29 cellular contexts compared by ENCODE assay signal in the genomic region with DNA sequence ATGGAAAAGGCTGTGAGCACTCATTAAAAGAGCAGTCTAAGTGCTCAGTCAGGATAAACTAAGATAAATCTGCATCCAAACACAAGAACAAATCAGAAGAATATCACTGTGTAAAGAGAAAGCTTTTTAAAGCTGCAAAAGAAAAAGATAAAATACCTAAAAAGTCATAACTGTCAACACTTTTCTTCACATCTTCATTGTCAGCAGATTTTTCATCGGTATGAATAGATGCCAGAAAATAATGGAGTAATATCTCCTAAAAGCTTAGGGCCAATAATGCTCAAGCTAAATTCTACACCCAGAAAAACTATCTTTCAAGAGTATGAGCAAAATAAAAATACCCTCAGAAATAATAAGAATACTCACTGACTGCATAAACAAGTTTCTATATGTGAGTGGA. TPM values are rescaled to one million over a fixed set of nuclear protein-coding genes. Genes with fewer than 3 reads are reported as not detected.
"Had no signal": no experiment of that assay in that cellular context is flagged by ENCODE, and none has a peak within 500 bp of the region (broad histone marks: within the 10 kb centered on the region; RNA-seq: fewer than 3 reads in every experiment).

No MANE protein-coding gene starts in this region.

- H3K4me3 Mint-ChIP-seq: activated CD4-positive, alpha-beta memory T cell treated with anti-CD3 and anti-CD28 coated beads, Interleukin-2, amount 10 ng/mL, durations not matched to agents 7 days and 5 days; activated CD8-positive, alpha-beta memory T cell treated with anti-CD3 and anti-CD28 coated beads, Interleukin-2, amount 10 ng/mL, durations not matched to agents 7 days and 5 days; activated naive CD8-positive, alpha-beta T cell treated with anti-CD3 and anti-CD28 coated beads for 36 hours had no signal

- H3K27ac ChIP-seq: PC-9, RWPE1, WERI-Rb-1 had no signal

- H3K27me3 ChIP-seq: breast epithelium had no signal

- H3K27ac Mint-ChIP-seq: activated CD4-positive, alpha-beta memory T cell treated with anti-CD3 and anti-CD28 coated beads, Interleukin-2, amount 10 ng/mL, durations not matched to agents 7 days and 5 days; activated CD8-positive, alpha-beta memory T cell treated with anti-CD3 and anti-CD28 coated beads, Interleukin-2, amount 10 ng/mL, durations not matched to agents 7 days and 5 days; activated naive CD8-positive, alpha-beta T cell treated with anti-CD3 and anti-CD28 coated beads for 36 hours had no signal

- H3K9me3 ChIP-seq: breast epithelium had no signal

- H3K4me1 Mint-ChIP-seq: activated CD4-positive, alpha-beta memory T cell treated with anti-CD3 and anti-CD28 coated beads, Interleukin-2, amount 10 ng/mL, durations not matched to agents 7 days and 5 days; activated CD8-positive, alpha-beta memory T cell treated with anti-CD3 and anti-CD28 coated beads, Interleukin-2, amount 10 ng/mL, durations not matched to agents 7 days and 5 days; activated naive CD8-positive, alpha-beta T cell treated with anti-CD3 and anti-CD28 coated beads for 36 hours had no signal

- H3K4me1 ChIP-seq: breast epithelium had no signal

- H3K4me2 ChIP-seq: PC-9 had no signal

- ATAC-seq: activated CD8-positive, alpha-beta memory T cell treated with anti-CD3 and anti-CD28 coated beads, Interleukin-2, amount 10 ng/mL, durations not matched to agents 7 days and 5 days; Right ventricle myocardium inferior had no signal

- H3K9me3 Mint-ChIP-seq: activated CD4-positive, alpha-beta memory T cell treated with anti-CD3 and anti-CD28 coated beads, Interleukin-2, amount 10 ng/mL, durations not matched to agents 7 days and 5 days; activated naive CD8-positive, alpha-beta T cell treated with anti-CD3 and anti-CD28 coated beads for 36 hours had no signal

- H2AFZ ChIP-seq: PC-9 had no signal

- DNase-seq: activated CD4-positive, alpha-beta memory T cell treated with anti-CD3 and anti-CD28 coated beads, Interleukin-2, amount 10 ng/mL, durations not matched to agents 7 days and 5 days; activated CD4-positive, alpha-beta T cell treated with anti-CD3 and anti-CD28 coated beads for 1 hour; activated CD4-positive, alpha-beta T cell treated with anti-CD3 and anti-CD28 coated beads for 48 hours; activated CD4-positive, CD25-positive, alpha-beta regulatory T cell; activated CD8-positive, alpha-beta memory T cell treated with anti-CD3 and anti-CD28 coated beads for 24 hours; activated CD8-positive, alpha-beta memory T cell treated with anti-CD3 and anti-CD28 coated beads, Interleukin-2, amount 10 ng/mL, durations not matched to agents 7 days and 5 days; activated CD8-positive, alpha-beta memory T cell treated with anti-CD3 and anti-CD28 coated beads, Interleukin-2, amount 50 U/mL, for 48 hours; activated effector memory CD4-positive, alpha-beta T cell treated with Interleukin-2 at 50 U/mL for 16 hours; activated naive CD4-positive, alpha-beta T cell treated with anti-CD3 and anti-CD28 coated beads, Interleukin-2, amount 50 U/mL, for 16 hours; activated naive CD8-positive, alpha-beta T cell treated with anti-CD3 and anti-CD28 coated beads for 36 hours; activated T-cell treated with anti-CD3 and anti-CD28 coated beads, Interleukin-2, amount 50 U/mL, for 48 hours; amniotic stem cell; aorta; NCI-H1048; NCI-H1105 treated with DMSO at 0.1 percent for 48 hours; NCI-H1436; NCI-H1694; NCI-H1930; NCI-H345; NCI-H524 treated with DMSO at 0.1 percent for 48 hours; PC-9; SIG-M5; T1000; WERI-Rb-1 had no signal

- H3K27me3 Mint-ChIP-seq: activated CD4-positive, alpha-beta memory T cell treated with anti-CD3 and anti-CD28 coated beads, Interleukin-2, amount 10 ng/mL, durations not matched to agents 7 days and 5 days had no signal

- H3K4me3 ChIP-seq: breast epithelium, PC-9 had no signal

- H3K36me3 Mint-ChIP-seq: activated CD8-positive, alpha-beta memory T cell treated with anti-CD3 and anti-CD28 coated beads, Interleukin-2, amount 10 ng/mL, durations not matched to agents 7 days and 5 days; activated naive CD8-positive, alpha-beta T cell treated with anti-CD3 and anti-CD28 coated beads for 36 hours had no signal

- H3K36me3 ChIP-seq: breast epithelium, WERI-Rb-1 had no signal

RNA-seq across cellular contexts. Expression of gene PALMD, which starts 54.0 kb away (rescaled TPM):
- total RNA-seq: activated CD4-positive, alpha-beta memory T cell treated with anti-CD3 and anti-CD28 coated beads, Interleukin-2, amount 10 ng/mL, durations not matched to agents 7 days and 5 days; activated CD8-positive, alpha-beta memory T cell treated with anti-CD3 and anti-CD28 coated beads, Interleukin-2, amount 10 ng/mL, durations not matched to agents 7 days and 5 days; activated naive CD8-positive, alpha-beta T cell treated with anti-CD3 and anti-CD28 coated beads for 36 hours; T-helper 1 cell treated with Interleukin-12 subunit alpha and Interleukin-12 subunit beta and Interleukin-4 antibody, amounts not matched to agents 30 ng/mL and 1 ng/mL, for 36 hours; T-helper 2 cell treated with Interferon-gamma antibody and Interleukin-4, amounts not matched to agents 100 ng/mL and 5 ng/mL, for 36 hours had no signal
